9 cellular contexts compared by ENCODE assay signal in the genomic region with DNA sequence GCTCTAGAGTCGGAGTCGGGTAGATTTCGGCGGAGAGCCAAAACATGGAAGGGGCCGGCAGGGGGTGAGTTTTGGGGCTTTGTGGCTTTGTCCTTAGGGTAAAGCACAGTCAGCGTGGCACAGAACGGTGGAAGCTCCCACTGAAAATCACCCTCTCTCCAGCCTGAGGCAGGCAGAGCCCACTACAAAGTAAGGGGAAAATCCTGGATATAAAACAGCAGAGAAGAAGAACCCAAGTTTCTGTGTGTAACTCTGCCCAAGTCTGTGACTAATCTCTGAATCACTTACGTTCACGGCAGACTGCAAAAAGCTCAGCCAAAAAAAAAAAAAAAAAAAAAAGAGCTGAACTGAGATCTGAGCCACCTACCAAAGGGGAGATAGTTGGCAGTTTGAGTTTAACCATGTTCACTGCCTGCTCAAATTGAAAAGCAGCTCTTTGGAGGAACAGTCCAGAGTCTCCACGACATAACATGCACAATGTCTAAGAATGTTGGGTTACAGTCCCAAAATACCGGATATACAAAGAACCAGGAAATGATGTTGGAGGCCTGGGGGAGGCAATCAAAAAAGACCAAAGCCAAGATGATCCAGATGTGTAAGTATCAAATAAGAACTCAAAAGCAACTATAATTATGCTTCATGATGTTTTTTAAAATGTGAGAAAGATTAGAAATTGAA. TPM values are rescaled to one million over a fixed set of nuclear protein-coding genes. Genes with fewer than 3 reads are reported as not detected.
DNase-seq lines count a peak whose midpoint lies in the region; ATAC-seq and TF ChIP-seq lines count a peak whose summit lies in the region.
"Had no signal": no experiment of that assay in that cellular context is flagged by ENCODE, and none has a peak within 500 bp of the region (broad histone marks: within the 10 kb centered on the region; RNA-seq: fewer than 3 reads in every experiment).

No MANE protein-coding gene starts in this region.

- in situ Hi-C loops in gastrocnemius medialis (cut with MboI; ENCODE audit: low sequenced_read_pairs in 4 of 4) = no loop called here

- H3K56ac ChIP-seq in mesendoderm (ENCODE audit: low read length) = no peak overlapping the region

- peak; percentile 91 for ATAC-seq in RWPE2 (ENCODE audit: low read depth)
- peak; percentile 25 to 41 for ATAC-seq in gastrocnemius medialis
- ATAC-seq in HG02610 (IDR thresholded peaks at IDR 0.05; ENCODE audit: unreplicated experiment) = no peak

- TF ChIP-seq CTCF in GM12865 (IDR thresholded peaks at IDR 0.05; ENCODE audit: insufficient read depth, low read depth, low read length, missing control alignments) (no peak), RWPE2 (IDR thresholded peaks at IDR 0.05; ENCODE audit: poor library complexity, severe bottlenecking) (no peak), gastrocnemius medialis (IDR thresholded peaks at IDR 0.05 in 4 of 5, conservative IDR thresholded peaks at IDR 0.05 in 1 of 5) (no peak)

- no peak for TF ChIP-seq POLR2A in gastrocnemius medialis (IDR thresholded peaks at IDR 0.05)

- H3K4me3 ChIP-seq in GM12865 (ENCODE audit: low read depth, low read length) = no peak overlapping the region
- H3K4me3 ChIP-seq in RWPE2 (ENCODE audit: severe bottlenecking) = peak overlapping the region; percentile 20
- peak overlapping the region in 2 of 4 donors; percentile 24 to 31 for H3K4me3 ChIP-seq in gastrocnemius medialis
- H3K4me3 ChIP-seq in mesendoderm (ENCODE audit: low read length) = no peak overlapping the region

- no peak overlapping the region for H3K27ac Mint-ChIP-seq in T-helper 2 cell treated with Interferon-gamma antibody and Interleukin-4, amounts not matched to agents 5 μg/mL and 100 μg/mL, for 36 hours
- H3K27ac Mint-ChIP-seq: IgD-negative memory B cell had no signal

- no peak overlapping the region for H3K9ac ChIP-seq in mesendoderm (ENCODE audit: low read length)

- no peak overlapping the region for H3K4me2 ChIP-seq in mesendoderm (ENCODE audit: low read length)

- no peak overlapping the region for H4K8ac ChIP-seq in mesendoderm (ENCODE audit: low read depth, low read length)

- H3K36me3 ChIP-seq in RWPE2 (ENCODE audit: low read depth) = peaks cover 6% of the 10 kb centered on the region; the same call in 1 of the 2 replicates
- H3K36me3 ChIP-seq in gastrocnemius medialis = peaks cover 0 to 10% of the 10 kb centered on the region in 2 donors
- no peaks in the 10 kb centered on the region for H3K36me3 ChIP-seq in mesendoderm (ENCODE audit: control insufficient read depth, insufficient read depth, low read length)

- H3K79me2 ChIP-seq in mesendoderm (ENCODE audit: control insufficient read depth, insufficient read depth, low read length) = no peaks in the 10 kb centered on the region

- intact Hi-C loops in gastrocnemius medialis (cut with DNase I; ENCODE audit: low total_unique reads) = no loop called here

- no CpG with 5 or more reads among the region's 11 CpGs for WGBS in mesendoderm (ENCODE audit: extremely low coverage, insufficient coverage, low lambda C conversion rate)

- no peak overlapping the region for H2BK120ac ChIP-seq in mesendoderm (ENCODE audit: low read depth, low read length)

- peaks cover 3% of the 10 kb centered on the region for H3K27me3 Mint-ChIP-seq in T-helper 2 cell treated with Interferon-gamma antibody and Interleukin-4, amounts not matched to agents 5 μg/mL and 100 μg/mL, for 36 hours (ENCODE audit: low read depth)
- H3K27me3 Mint-ChIP-seq: IgD-negative memory B cell had no signal

- peaks cover 6% of the 10 kb centered on the region for H3K4me1 Mint-ChIP-seq in T-helper 2 cell treated with Interferon-gamma antibody and Interleukin-4, amounts not matched to agents 5 μg/mL and 100 μg/mL, for 36 hours (ENCODE audit: low read depth)

- H2BK15ac ChIP-seq in mesendoderm (replicated peaks; ENCODE audit: low read depth) = no peak overlapping the region

- H3K36me3 Mint-ChIP-seq in T-helper 2 cell treated with Interferon-gamma antibody and Interleukin-4, amounts not matched to agents 5 μg/mL and 100 μg/mL, for 36 hours (ENCODE audit: low read depth) = peaks cover 5% of the 10 kb centered on the region

- DNase-seq in GM12865 (ENCODE audit: low read depth) = peak; percentile 16
- no peak for DNase-seq in RWPE2 (ENCODE audit: low spot score)
- peak; percentile 95 for DNase-seq in fibroblast of peridontal ligament (ENCODE audit: extremely low read depth)
- no peak for DNase-seq in gastrocnemius medialis
- DNase-seq in NCI-H2081 (lab: John Stamatoyannopoulos, UW) = no peak
- no peak for DNase-seq in T-helper 2 cell treated with Interferon-gamma antibody and Interleukin-4, amounts not matched to agents 5 μg/mL and 100 μg/mL, for 36 hours (ENCODE audit: low spot score)
- DNase-seq in mesendoderm = no peak

- no peak overlapping the region for H3K4me3 Mint-ChIP-seq in T-helper 2 cell treated with Interferon-gamma antibody and Interleukin-4, amounts not matched to agents 5 μg/mL and 100 μg/mL, for 36 hours
- H3K4me3 Mint-ChIP-seq: IgD-negative memory B cell had no signal

- peak overlapping the region; percentile 69 for H3K27ac ChIP-seq in RWPE2 (ENCODE audit: poor library complexity, severe bottlenecking)
- H3K27ac ChIP-seq in gastrocnemius medialis = peak overlapping the region in 2 of 4 donors; percentile 29 to 32
- no peak overlapping the region for H3K27ac ChIP-seq in mesendoderm (ENCODE audit: low read depth, low read length)

- H4K5ac ChIP-seq in mesendoderm (ENCODE audit: low read length) = no peak overlapping the region

- H3K79me1 ChIP-seq in mesendoderm (ENCODE audit: low read length) = no peaks in the 10 kb centered on the region

- H3K9me3 ChIP-seq in RWPE2 (ENCODE audit: severe bottlenecking) = no peaks in the 10 kb centered on the region
- H3K9me3 ChIP-seq in gastrocnemius medialis = no peaks in the 10 kb centered on the region

- H3K18ac ChIP-seq in mesendoderm (ENCODE audit: low read length) = no peak overlapping the region

- no peak overlapping the region for H2AK5ac ChIP-seq in mesendoderm (ENCODE audit: low read length)

- H3K9me3 Mint-ChIP-seq in T-helper 2 cell treated with Interferon-gamma antibody and Interleukin-4, amounts not matched to agents 5 μg/mL and 100 μg/mL, for 36 hours = no peaks in the 10 kb centered on the region

- peaks cover 16% of the 10 kb centered on the region for H3K4me1 ChIP-seq in RWPE2 (ENCODE audit: insufficient read depth, poor library complexity, severe bottlenecking)
- H3K4me1 ChIP-seq in gastrocnemius medialis = peaks cover 10 to 13% of the 10 kb centered on the region in 2 donors
- H3K4me1 ChIP-seq in mesendoderm (ENCODE audit: control insufficient read depth, low read depth, low read length) = no peaks in the 10 kb centered on the region

- H2BK5ac ChIP-seq in mesendoderm (ENCODE audit: low read length) = no peak overlapping the region

- no peak overlapping the region for H3K23ac ChIP-seq in mesendoderm (ENCODE audit: low read length)

- no peaks in the 10 kb centered on the region for H3K27me3 ChIP-seq in RWPE2 (ENCODE audit: insufficient read depth, poor library complexity, severe bottlenecking)
- no peaks in the 10 kb centered on the region for H3K27me3 ChIP-seq in gastrocnemius medialis
- H3K27me3 ChIP-seq in mesendoderm (ENCODE audit: insufficient read depth, low read length, poor library complexity) = no peaks in the 10 kb centered on the region

- no peak overlapping the region for H3K4ac ChIP-seq in mesendoderm (ENCODE audit: low read depth, low read length)

RNA-seq across cellular contexts. Expression of a gene that starts 26.7 kb away (rescaled TPM):
- total RNA-seq in gastrocnemius medialis = 1 to 10 TPM in 1 of 4 donors, not detected in 3; 6.7 TPM
- polyA plus RNA-seq in mesendoderm (2013, experiment 1 of 2) = not detected
- polyA plus RNA-seq in mesendoderm (2013, experiment 2 of 2) = not detected
- polyA plus RNA-seq: IgD-negative memory B cell had no signal

Comparison
In these comparisons a context has a peak if more than half of its experiments do, and no peak if none do; other contexts are left out.
1. DNase-seq: peak in GM12865 (single experiment) and fibroblast of peridontal ligament (single experiment); none in RWPE2 (single experiment), gastrocnemius medialis (0 of 2), NCI-H2081 (0 of 2), T-helper 2 cell treated with Interferon-gamma antibody and Interleukin-4, amounts not matched to agents 5 μg/mL and 100 μg/mL, for 36 hours (single experiment) and mesendoderm (single experiment).